ENCODE assay signal across 15 cellular contexts in the genomic region with DNA sequence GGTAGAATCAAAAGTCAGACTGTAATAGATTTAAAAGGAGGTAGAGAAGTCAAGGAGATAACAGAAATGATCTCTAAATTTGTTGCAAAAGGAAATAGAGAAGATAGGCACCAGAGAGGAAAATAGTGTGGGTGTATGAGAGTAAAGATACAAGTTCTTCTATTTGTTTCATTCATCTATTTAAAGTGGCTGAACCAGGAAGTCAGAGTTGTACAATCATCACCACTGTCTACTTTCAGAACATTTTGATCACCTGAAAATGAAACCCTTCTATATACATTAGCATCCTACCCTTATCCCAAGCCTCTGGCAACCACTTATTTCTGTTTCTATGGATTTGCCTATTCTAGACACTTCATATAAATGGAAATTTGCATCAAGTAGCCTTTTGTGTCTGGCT. TPM values are rescaled to one million over a fixed set of nuclear protein-coding genes. Genes with fewer than 3 reads are reported as not detected.
A peak's percentile ranks its signal among the peaks of the same experiment; 100 is the strongest.
DNase-seq lines count a peak whose midpoint lies in the region; ATAC-seq, FAIRE-seq and TF ChIP-seq lines count a peak whose summit lies in the region.
"Had no signal": no experiment of that assay in that cellular context is flagged by ENCODE, and none has a peak within 500 bp of the region (broad histone marks: within the 10 kb centered on the region; RNA-seq: fewer than 3 reads in every experiment).

No MANE protein-coding gene starts in this region.

- DNase-seq in GM12891 (ENCODE audit: insufficient read length, low spot score) (no peak), germinal center (ENCODE audit: low spot score) (peak; percentile 8), CD1c-positive myeloid dendritic cell (ENCODE audit: extremely low spot score) (no peak), left ventricle myocardium superior (no peak)
- no peak for DNase-seq in central memory CD4-positive, alpha-beta T cell
- DNase-seq: KG1; lower lobe of right lung; NCI-H1436; NCI-H226; right lobe of liver; stimulated activated CD4-positive, alpha-beta T cell treated with anti-CD3 and anti-CD28 coated beads, Interleukin-4, amount 100 ng/mL, for 1 hour; uterus had no signal

- intact Hi-C loops in left ventricle myocardium superior (cut with micrococcal nuclease): no loop called here

- TF ChIP-seq POLR2A in GM12891 (IDR thresholded peaks at IDR 0.05; ENCODE audit: low read depth, low read length): no peak

- peak; percentile 45 for ATAC-seq in GM18870 (IDR thresholded peaks at IDR 0.05; ENCODE audit: unreplicated experiment)
- ATAC-seq in HG03135 (IDR thresholded peaks at IDR 0.05; ENCODE audit: unreplicated experiment): peak; percentile 58
- ATAC-seq in left ventricle myocardium superior: no peak
- ATAC-seq: lower lobe of right lung had no signal

- no peak for FAIRE-seq in GM12891 (lab: Jason Lieb, UNC)
- FAIRE-seq: TTC549 had no signal

TF ChIP-seq in GM12891, 5 proteins besides CTCF, POLR2A, EP300 and RAD21:
- peak; percentile 8; the same call in 1 of the 2 replicates for TF ChIP-seq SPI1 (IDR thresholded peaks at IDR 0.05; ENCODE audit: low read depth, low read length)
- no peak for TF ChIP-seq POU2F2 (IDR thresholded peaks at IDR 0.05; ENCODE audit: low read depth, low read length)
- TF ChIP-seq TAF1 (IDR thresholded peaks at IDR 0.05; ENCODE audit: low read depth, low read length): no peak
- TF ChIP-seq POLR2AphosphoS5 (IDR thresholded peaks at IDR 0.05; ENCODE audit: low read depth, low read length): no peak
- no peak for TF ChIP-seq PAX5 (IDR thresholded peaks at IDR 0.05; ENCODE audit: insufficient read depth, low read length, severe bottlenecking)
TF ChIP-seq in GM12891: peak in this region for 1.

RNA-seq across cellular contexts. Expression of gene INTS6, which starts 36.7 kb away (rescaled TPM):
- polyA plus RNA-seq in GM12891 (2012; ENCODE audit: low read depth, missing spikeins): 17.0 TPM
- total RNA-seq in left ventricle myocardium superior: 23.5 TPM
